In genomic region chr7:36387437-36388345, GRCh38 we compare ENCODE assay signal across 19 cellular contexts. TPM values are rescaled to one million over a fixed set of nuclear protein-coding genes. Genes with fewer than 3 reads are reported as not detected.
DNase-seq lines count a peak whose midpoint lies in the region; ATAC-seq and FAIRE-seq lines count a peak whose summit lies in the region.
"Had no signal": no experiment of that assay in that cellular context is flagged by ENCODE, and none has a peak within 500 bp of the region (broad histone marks: within the 10 kb centered on the region; RNA-seq: fewer than 3 reads in every experiment).

No MANE protein-coding gene starts in this region.

- 54% methylated on average over 6 of the region's 8 CpGs for WGBS in mesenchymal stem cell

- no peaks in the 10 kb centered on the region for H3K79me1 ChIP-seq in mesenchymal stem cell (replicated peaks; ENCODE audit: low read length, poor library complexity, severe bottlenecking)

- no peaks in the 10 kb centered on the region for H3K27me3 Mint-ChIP-seq in T-cell
- H3K27me3 Mint-ChIP-seq: naive thymus-derived CD8-positive, alpha-beta T cell had no signal

- H4K8ac ChIP-seq in mesenchymal stem cell (ENCODE audit: low read length): no peak overlapping the region

- H3K36me3 Mint-ChIP-seq in T-cell: no peaks in the 10 kb centered on the region
- H3K36me3 Mint-ChIP-seq: naive thymus-derived CD8-positive, alpha-beta T cell had no signal

- H2BK5ac ChIP-seq in mesenchymal stem cell (ENCODE audit: low read depth, low read length, poor library complexity, severe bottlenecking): no peak overlapping the region

- no peak overlapping the region for H3K4ac ChIP-seq in mesenchymal stem cell (ENCODE audit: low read depth in 1 of 2, low read length in 2 of 2)

- H3K18ac ChIP-seq in mesenchymal stem cell (ENCODE audit: low read depth in 1 of 2, low read length in 2 of 2): no peak overlapping the region

- peak overlapping the region; percentile 75 for H3K27ac Mint-ChIP-seq in T-cell
- H3K27ac Mint-ChIP-seq: activated T-helper 2 cell treated with anti-CD3 and anti-CD28 coated beads, Interferon-gamma antibody, Interleukin-2, Interleukin-4, amounts not matched to agents 10 μg/mL and 5 μg/mL and 100 μg/mL, durations not matched to agents 14 hours and 24 hours and 36 hours had no signal

- H2BK120ac ChIP-seq in mesenchymal stem cell (ENCODE audit: low read depth, low read length): no peak overlapping the region

- H2BK15ac ChIP-seq in mesenchymal stem cell (ENCODE audit: low read depth, poor library complexity, severe bottlenecking): no peak overlapping the region

- H3K4me1 Mint-ChIP-seq in T-cell: peaks cover 23 to 28% (median 26%) of the 10 kb centered on the region in 3 donors

- H3K4me3 Mint-ChIP-seq in T-cell: no peak overlapping the region

- no peak overlapping the region for H3K14ac ChIP-seq in mesenchymal stem cell (ENCODE audit: low read length in 2 of 2)

- H3K4me3 ChIP-seq in mesenchymal stem cell (ENCODE audit: insufficient read depth in 1 of 2, low read depth in 1 of 2, low read length in 2 of 2): no peak overlapping the region
- H3K4me3 ChIP-seq: SK-N-MC, upper lobe of left lung had no signal

- FAIRE-seq in A204.1 (lab: Jason Lieb, UNC) (peak; percentile 29), G401.6 (lab: Jason Lieb, UNC) (peak; percentile 48)
- FAIRE-seq: colon had no signal

- H3K27ac ChIP-seq in mesenchymal stem cell (ENCODE audit: low read length, poor library complexity, severe bottlenecking): no peak overlapping the region
- H3K27ac ChIP-seq: SK-N-MC had no signal

- no peaks in the 10 kb centered on the region for H3K9me3 Mint-ChIP-seq in T-cell
- H3K9me3 Mint-ChIP-seq: activated T-helper 2 cell treated with anti-CD3 and anti-CD28 coated beads, Interferon-gamma antibody, Interleukin-2, Interleukin-4, amounts not matched to agents 10 μg/mL and 5 μg/mL and 100 μg/mL, durations not matched to agents 14 hours and 24 hours and 36 hours; naive thymus-derived CD8-positive, alpha-beta T cell had no signal

- H3K9me3 ChIP-seq in mesenchymal stem cell (ENCODE audit: control insufficient read depth, low read length): no peaks in the 10 kb centered on the region

- no peak overlapping the region for H2BK12ac ChIP-seq in mesenchymal stem cell (ENCODE audit: low read length in 2 of 2)

- H3K23ac ChIP-seq in mesenchymal stem cell (ENCODE audit: low read length in 2 of 2): no peak overlapping the region

- POLR2A ChIA-PET in T-cell (lab: Charles Lee): interaction anchor here in 1 of 2 donors (0.7 to 1.0 kb wide), 2 partner anchors 21 to 231 kb away, joined by 3 read pairs; no protein-coding TSS in a partner anchor

- no peaks in the 10 kb centered on the region for H3K36me3 ChIP-seq in mesenchymal stem cell (ENCODE audit: control insufficient read depth in 1 of 2, insufficient read depth in 2 of 2, low read depth in 1 of 2, low read length in 2 of 2)
- H3K36me3 ChIP-seq: upper lobe of left lung had no signal

- no peak for DNase-seq in T-cell
- no peak for DNase-seq in mesenchymal stem cell
- no peak for DNase-seq in left colon
- no peak for DNase-seq in effector CD4-positive, alpha-beta T cell
- DNase-seq in OCI-M2 (lab: John Stamatoyannopoulos, UW; ENCODE audit: unreplicated experiment): no peak
- DNase-seq: DMS 273 treated with DMSO at 0.1 percent for 48 hours; GOT3; IMR-90; left ventricle myocardium superior; naive thymus-derived CD8-positive, alpha-beta T cell; NCI-H1092; NCI-H2171 treated with DMSO at 0.1 percent for 48 hours; upper lobe of left lung had no signal

- H3K4me2 ChIP-seq in mesenchymal stem cell (ENCODE audit: low read length, poor library complexity, severe bottlenecking): peak overlapping the region; percentile 47

- H3K27me3 ChIP-seq in mesenchymal stem cell (ENCODE audit: control insufficient read depth in 1 of 2, insufficient read depth in 1 of 2, low read length in 2 of 2): no peaks in the 10 kb centered on the region
- H3K27me3 ChIP-seq: upper lobe of left lung had no signal

- H3K4me1 ChIP-seq in mesenchymal stem cell (ENCODE audit: control insufficient read depth, insufficient read depth, low read depth, low read length): peaks cover 5% of the 10 kb centered on the region

- no peak overlapping the region for H3K9ac ChIP-seq in mesenchymal stem cell (ENCODE audit: low read length)

- CTCF ChIA-PET in T-cell (lab: Charles Lee): interaction anchor here in 1 of 2 donors (1.0 to 1.3 kb wide), 3 partner anchors 21 to 70 kb away, joined by 3 to 6 read pairs (median 3); a partner anchor contains a TSS

- no peak overlapping the region for H2AFZ ChIP-seq in mesenchymal stem cell (ENCODE audit: low read depth, low read length)

- intact Hi-C loops in left colon (cut with DNase I, micrococcal nuclease): no loop called here

- H4K91ac ChIP-seq in mesenchymal stem cell (ENCODE audit: low read length): no peak overlapping the region

- ATAC-seq in T-cell (replicated peaks in 1 of 4): no peak
- no peak for ATAC-seq in HG02938 (IDR thresholded peaks at IDR 0.05; ENCODE audit: unreplicated experiment)
- no peak for ATAC-seq in left colon
- ATAC-seq: left ventricle myocardium superior had no signal

- no peak overlapping the region for H2AK5ac ChIP-seq in mesenchymal stem cell (ENCODE audit: low read length, severe bottlenecking)

RNA-seq across cellular contexts. Expression of gene ANLN, which starts 2.0 kb away (rescaled TPM):
- total RNA-seq in T-cell (1 to 10 TPM in 4 of 5 donors, under 1 TPM in 1; 0.69 to 1.5 (median 1.1) TPM), left colon (10 to 100 TPM in 1 of 2 donors, 1 to 10 TPM in 1; 3.9 to 13.7 TPM)
- polyA plus RNA-seq in mesenchymal stem cell (2013, experiment 1 of 2): 18.8 TPM
- 18.2 TPM for polyA plus RNA-seq in mesenchymal stem cell (2013, experiment 2 of 2)
- polyA plus RNA-seq: naive thymus-derived CD8-positive, alpha-beta T cell had no signal
